In genomic region chr1:10634428-10635384, GRCh38 we compare ENCODE assay signal across 14 cellular contexts.
A peak's percentile ranks its signal among the peaks of the same experiment; 100 is the strongest.
DNase-seq lines count a peak whose midpoint lies in the region; ATAC-seq and TF ChIP-seq lines count a peak whose summit lies in the region.
"Had no signal": no experiment of that assay in that cellular context is flagged by ENCODE, and none has a peak within 500 bp of the region (broad histone marks: within the 10 kb centered on the region; RNA-seq: fewer than 3 reads in every experiment).

No MANE protein-coding gene starts in this region.

- H3K27me3 ChIP-seq in lower lobe of right lung (ENCODE audit: low read depth) (peaks cover 5% of the 10 kb centered on the region), vagina (peaks cover 4% of the 10 kb centered on the region)
- H3K27me3 ChIP-seq: thyroid gland had no signal

- no peak for TF ChIP-seq POLR2A in vagina (IDR thresholded peaks at IDR 0.05)

- peak; percentile 7 to 39 for ATAC-seq in lower lobe of right lung

- TF ChIP-seq CTCF in lower lobe of right lung (IDR thresholded peaks at IDR 0.05) (peak; percentile 12), vagina (IDR thresholded peaks at IDR 0.05) (no peak)

- H3K4me1 ChIP-seq in lower lobe of right lung = peaks cover 38% of the 10 kb centered on the region
- H3K4me1 ChIP-seq in vagina = peaks cover 47% of the 10 kb centered on the region

- DNase-seq in NCI-H82 (lab: John Stamatoyannopoulos, UW) (peak; percentile 64), NCI-H82 treated with DMSO at 0.1 percent for 48 hours (lab: John Stamatoyannopoulos, UW; ENCODE audit: unreplicated experiment) (no peak), lower lobe of right lung (no peak), vagina (ENCODE audit: extremely low spot score in 2 of 2) (no peak), T1000 (lab: John Stamatoyannopoulos, UW) (no peak)
- DNase-seq in stimulated activated naive CD4-positive, alpha-beta T cell (lab: John Stamatoyannopoulos, UW) = no peak
- no peak for DNase-seq in stimulated activated CD4-positive, alpha-beta T cell treated with anti-CD3 and anti-CD28 coated beads, Interleukin-2, amount 100 ng/mL, for 24 hours
- DNase-seq: ACHN; activated CD4-positive, alpha-beta T cell treated with anti-CD3 and anti-CD28 coated beads for 1 hour; activated naive CD4-positive, alpha-beta T cell treated with anti-CD3 and anti-CD28 coated beads, Interleukin-2, amount 50 U/mL, for 16 hours; NCI-H1048; thyroid gland had no signal

- H3K4me3 ChIP-seq in lower lobe of right lung (no peak overlapping the region), vagina (no peak overlapping the region)
- H3K4me3 ChIP-seq: PC-9, thyroid gland had no signal

- peaks cover 28% of the 10 kb centered on the region for H3K36me3 ChIP-seq in lower lobe of right lung
- no peaks in the 10 kb centered on the region for H3K36me3 ChIP-seq in vagina

- no peaks in the 10 kb centered on the region for H3K9me3 ChIP-seq in lower lobe of right lung
- no peaks in the 10 kb centered on the region for H3K9me3 ChIP-seq in vagina
- H3K9me3 ChIP-seq: thyroid gland had no signal

- intact Hi-C loops in lower lobe of right lung (cut with DNase I) = no loop called here
- intact Hi-C loops in vagina (cut with DNase I) = no loop called here

- peak overlapping the region; percentile 54 for H3K27ac ChIP-seq in cingulate gyrus (ENCODE audit: low read depth, low read length)
- peak overlapping the region; percentile 85 for H3K27ac ChIP-seq in lower lobe of right lung
- H3K27ac ChIP-seq in vagina = peak overlapping the region; percentile 74
- H3K27ac ChIP-seq: PC-9 had no signal
